ENCODE assay signal across 12 cellular contexts in the genomic region with DNA sequence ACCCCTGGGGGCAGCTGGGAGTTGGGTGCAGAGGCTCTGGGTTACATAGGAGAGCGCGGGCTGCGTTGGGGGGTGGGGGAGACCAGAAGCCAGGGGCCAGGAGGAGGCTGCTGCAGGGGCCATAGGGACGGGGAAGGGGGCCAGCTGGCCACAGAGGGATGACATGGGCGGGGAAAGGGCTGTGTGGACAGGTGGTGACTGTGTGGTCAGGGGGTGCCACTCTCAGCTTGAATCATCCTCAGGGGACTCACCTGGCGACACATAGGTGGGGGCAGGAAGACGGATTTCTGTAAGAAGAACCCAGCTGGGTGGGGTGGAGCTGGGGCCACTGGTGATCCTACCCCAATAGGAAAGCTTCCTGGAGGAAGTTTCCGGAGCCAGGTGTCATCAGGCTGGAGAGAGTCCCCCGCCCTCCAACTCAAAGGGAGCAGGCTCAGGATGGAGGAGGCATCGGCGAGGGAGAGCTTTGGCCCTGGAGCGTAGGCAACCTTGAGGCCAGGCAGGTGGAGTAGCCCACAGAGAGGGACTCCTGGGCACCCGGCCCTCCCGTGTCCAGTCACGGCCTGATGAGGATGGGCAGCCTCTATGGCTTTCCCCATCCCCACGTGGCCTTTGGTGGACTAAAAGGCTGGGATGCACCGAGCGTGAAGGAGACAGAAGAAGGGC. TPM values are rescaled to one million over a fixed set of nuclear protein-coding genes. Genes with fewer than 3 reads are reported as not detected.
"Had no signal": no experiment of that assay in that cellular context is flagged by ENCODE, and none has a peak within 500 bp of the region (broad histone marks: within the 10 kb centered on the region; RNA-seq: fewer than 3 reads in every experiment).

No MANE protein-coding gene starts in this region.

- H3K27me3 ChIP-seq: brain microvascular endothelial cell had no signal

- H3K4me3 ChIP-seq: sigmoid colon had no signal

- H3K36me3 ChIP-seq: brain microvascular endothelial cell, sigmoid colon, stomach had no signal

- H3K27ac ChIP-seq: brain microvascular endothelial cell, sigmoid colon, stomach had no signal

- H3K9me3 ChIP-seq: sigmoid colon, stomach had no signal

- DNase-seq: activated CD4-positive, alpha-beta memory T cell treated with anti-CD3 and anti-CD28 coated beads for 36 hours; activated gamma-delta T cell treated with Interleukin-2 at 50 U/mL for 16 hours; activated naive CD8-positive, alpha-beta T cell treated with anti-CD3 and anti-CD28 coated beads for 36 hours; activated T-cell treated with anti-CD3 and anti-CD28 coated beads, Interleukin-2, amount 50 U/mL, for 72 hours; brain microvascular endothelial cell; cerebellar nuclear complex; dermis blood vessel endothelial cell; erythroblast; sigmoid colon; stimulated activated CD4-positive, alpha-beta T cell treated with anti-CD3 and anti-CD28 coated beads, Interleukin-2, amount 100 ng/mL, for 48 hours; stimulated activated CD8-positive, alpha-beta memory T cell treated with anti-CD3 and anti-CD28 coated beads, Interleukin-4, amount 100 ng/mL, for 48 hours; stomach had no signal

- ATAC-seq: activated T-cell treated with anti-CD3 and anti-CD28 coated beads, Interleukin-2, amount 50 U/mL, for 72 hours had no signal

- H3K4me1 ChIP-seq: sigmoid colon had no signal

RNA-seq across cellular contexts. Expression of a gene that starts 1.2 kb away (rescaled TPM):
- total RNA-seq: dermis blood vessel endothelial cell had no signal
